ENCODE assay signal across 11 cellular contexts in the genomic region with DNA sequence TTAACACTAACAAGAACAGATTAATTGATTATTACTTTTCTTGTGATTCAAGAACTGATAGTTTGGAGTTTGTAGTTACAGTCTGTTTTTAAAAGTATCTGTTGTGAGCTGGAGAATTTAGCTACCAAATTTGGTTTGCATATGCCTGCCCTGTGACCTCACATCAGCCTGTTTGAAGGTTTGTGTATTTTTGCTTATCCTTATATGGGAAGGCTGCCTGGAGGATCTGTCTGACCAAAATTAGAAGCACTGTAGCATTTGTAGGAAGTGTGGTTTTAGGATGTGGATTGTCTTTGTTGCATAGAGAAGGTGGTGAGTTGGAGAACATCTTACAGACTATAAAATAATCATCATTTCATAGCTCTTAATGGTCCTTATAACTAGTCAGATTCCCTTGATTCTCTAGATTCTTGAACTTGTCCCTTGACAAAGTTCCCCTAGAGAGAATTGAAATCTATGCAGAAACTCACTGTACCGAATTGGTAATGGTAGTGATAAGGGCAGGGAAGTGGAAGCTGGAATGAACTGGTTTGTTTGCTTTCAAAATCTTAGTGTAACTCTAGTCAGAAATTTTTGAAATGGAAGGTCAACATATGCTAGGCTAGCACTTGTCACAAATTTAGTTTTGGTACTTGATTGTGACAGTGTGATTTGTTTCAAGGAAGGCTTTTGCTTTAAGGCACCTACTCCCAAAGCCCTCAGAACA. TPM values are rescaled to one million over a fixed set of nuclear protein-coding genes. Genes with fewer than 3 reads are reported as not detected.
DNase-seq lines count a peak whose midpoint lies in the region; ATAC-seq and TF ChIP-seq lines count a peak whose summit lies in the region.
"Had no signal": no experiment of that assay in that cellular context is flagged by ENCODE, and none has a peak within 500 bp of the region (broad histone marks: within the 10 kb centered on the region; RNA-seq: fewer than 3 reads in every experiment).

No MANE protein-coding gene starts in this region.

- H3K36me3 Mint-ChIP-seq in endothelial cell (ENCODE audit: low read depth, unreplicated experiment): no peaks in the 10 kb centered on the region

- no peaks in the 10 kb centered on the region for H3K9me3 Mint-ChIP-seq in endothelial cell (ENCODE audit: unreplicated experiment)
- H3K9me3 Mint-ChIP-seq: activated T-cell treated with anti-CD3 and anti-CD28 coated beads, Interleukin-2, amount 50 U/mL, for 72 hours had no signal

- H3K9me3 ChIP-seq in left ventricle myocardium inferior (replicated peaks) (no peaks in the 10 kb centered on the region), mucosa of rectum (ENCODE audit: control insufficient read depth in 2 of 2, low read length in 2 of 2) (no peaks in the 10 kb centered on the region), uterus (no peaks in the 10 kb centered on the region)

- H3K4me3 ChIP-seq in left ventricle myocardium inferior (no peak overlapping the region), mucosa of rectum (ENCODE audit: low read length in 2 of 2) (no peak overlapping the region), uterus (no peak overlapping the region)

- H3K4me1 ChIP-seq in left ventricle myocardium inferior: peaks cover 4% of the 10 kb centered on the region
- no peaks in the 10 kb centered on the region for H3K4me1 ChIP-seq in mucosa of rectum (ENCODE audit: control insufficient read depth in 2 of 2, insufficient read depth in 2 of 2, low read length in 2 of 2)
- no peaks in the 10 kb centered on the region for H3K4me1 ChIP-seq in uterus

- TF ChIP-seq POLR2A in uterus (IDR thresholded peaks at IDR 0.05): no peak

- DNase-seq in left ventricle myocardium inferior: no peak
- DNase-seq in cardiac septum (ENCODE audit: low spot score): no peak
- no peak for DNase-seq in endothelial cell (ENCODE audit: low spot score)
- peak in 1 of 2 donors; percentile 35 for DNase-seq in uterus
- no peak for DNase-seq in activated CD4-positive, CD25-positive, alpha-beta regulatory T cell (lab: John Stamatoyannopoulos, UW)
- DNase-seq in activated CD8-positive, alpha-beta memory T cell treated with anti-CD3 and anti-CD28 coated beads, Interleukin-2, amount 50 U/mL, for 48 hours: no peak
- DNase-seq: activated T-cell treated with anti-CD3 and anti-CD28 coated beads, Interleukin-2, amount 50 U/mL, for 72 hours; NCI-H1694; posterior cingulate gyrus had no signal

- intact Hi-C loops in left ventricle myocardium inferior (cut with micrococcal nuclease) (no loop called here), cardiac septum (cut with DNase I) (no loop called here), uterus (cut with DNase I; ENCODE audit: low total_unique reads) (no loop called here)

- H3K9ac ChIP-seq in mucosa of rectum (ENCODE audit: low read depth in 1 of 2, low read length in 2 of 2): no peak overlapping the region

- H3K27me3 Mint-ChIP-seq in endothelial cell (ENCODE audit: unreplicated experiment): no peaks in the 10 kb centered on the region

- no peak for ATAC-seq in GM18861 (IDR thresholded peaks at IDR 0.05; ENCODE audit: unreplicated experiment)

- no peak overlapping the region for H3K4me3 Mint-ChIP-seq in endothelial cell (ENCODE audit: unreplicated experiment)
- H3K4me3 Mint-ChIP-seq: activated T-cell treated with anti-CD3 and anti-CD28 coated beads, Interleukin-2, amount 50 U/mL, for 72 hours had no signal

- H3K36me3 ChIP-seq in left ventricle myocardium inferior: no peaks in the 10 kb centered on the region
- no peaks in the 10 kb centered on the region for H3K36me3 ChIP-seq in mucosa of rectum (ENCODE audit: control insufficient read depth in 2 of 2, insufficient read depth in 2 of 2, low read length in 2 of 2)
- no peaks in the 10 kb centered on the region for H3K36me3 ChIP-seq in uterus

- H3K27me3 ChIP-seq in left ventricle myocardium inferior (ENCODE audit: low read depth) (no peaks in the 10 kb centered on the region), mucosa of rectum (ENCODE audit: control insufficient read depth in 2 of 2, insufficient read depth in 2 of 2, low read length in 2 of 2) (no peaks in the 10 kb centered on the region), uterus (peaks cover 0 to 2% of the 10 kb centered on the region in 2 donors)

- H3K4me1 Mint-ChIP-seq in endothelial cell (ENCODE audit: unreplicated experiment): peaks cover 9% of the 10 kb centered on the region

- H3K27ac Mint-ChIP-seq in endothelial cell (ENCODE audit: unreplicated experiment): peak overlapping the region; percentile 68
- H3K27ac Mint-ChIP-seq: activated T-cell treated with anti-CD3 and anti-CD28 coated beads, Interleukin-2, amount 50 U/mL, for 72 hours had no signal

- TF ChIP-seq CTCF in left ventricle myocardium inferior (IDR thresholded peaks at IDR 0.05; ENCODE audit: borderline replicate concordance) (no peak), endothelial cell (IDR thresholded peaks at IDR 0.05; ENCODE audit: unreplicated experiment) (no peak), uterus (IDR thresholded peaks at IDR 0.05) (no peak)

- H3K27ac ChIP-seq in left ventricle myocardium inferior (replicated peaks): peak overlapping the region; percentile 42
- peak overlapping the region; percentile 12 to 46 for H3K27ac ChIP-seq in mucosa of rectum (ENCODE audit: low read depth in 2 of 2, low read length in 2 of 2)
- peak overlapping the region; percentile 62 to 83 for H3K27ac ChIP-seq in uterus

RNA-seq across cellular contexts. Expression of gene SH3BGRL, which starts 57.3 kb away (rescaled TPM):
- total RNA-seq in left ventricle myocardium inferior (27.0 TPM), cardiac septum (23.8 TPM), endothelial cell (ENCODE audit: unreplicated experiment) (127 TPM), uterus (100 to 1,000 TPM; 136 to 228 (median 179) TPM)

RNA-seq across cellular contexts. Expression of gene HMGN5, which starts 57.4 kb away (rescaled TPM):
- 3.1 TPM for total RNA-seq in left ventricle myocardium inferior
- 1.5 TPM for total RNA-seq in cardiac septum
- total RNA-seq in endothelial cell (ENCODE audit: unreplicated experiment): 5.1 TPM
- total RNA-seq in uterus: 10 to 100 TPM in 1 of 4 donors, 1 to 10 TPM in 1, under 1 TPM in 2; 0.26 to 10.3 (median 3.1) TPM
